ENCODE assay signal across 8 cellular contexts in the genomic region with DNA sequence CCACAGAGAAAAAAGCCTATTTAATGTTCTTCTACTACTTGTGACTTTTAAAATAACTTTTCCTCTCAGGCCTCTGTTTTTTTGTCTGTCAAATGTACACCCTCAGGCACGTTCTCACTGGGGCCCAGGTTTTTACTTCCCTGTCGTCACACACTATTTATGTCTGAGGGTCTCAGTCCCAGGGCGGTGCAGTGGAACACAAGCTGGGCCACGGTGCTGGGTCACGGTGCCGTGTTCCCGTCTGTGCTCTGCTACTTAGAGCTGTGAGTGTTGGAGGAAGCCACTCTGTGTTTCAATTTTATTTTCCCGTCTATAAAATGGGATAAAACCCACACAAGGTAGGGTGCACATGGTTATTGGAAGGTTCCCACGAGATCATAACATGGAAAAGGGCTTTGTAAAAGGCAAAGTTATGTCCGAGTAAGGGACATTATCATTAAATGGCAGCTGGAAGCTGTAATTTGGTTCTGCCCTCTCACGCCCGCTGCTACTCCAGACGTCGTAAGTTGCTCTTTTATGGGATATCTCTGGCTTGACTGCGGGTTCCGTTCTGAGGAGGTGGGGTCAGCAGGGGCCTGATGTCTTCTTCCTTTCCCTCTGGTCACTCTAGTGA. TPM values are rescaled to one million over a fixed set of nuclear protein-coding genes. Genes with fewer than 3 reads are reported as not detected.
DNase-seq lines count a peak whose midpoint lies in the region; ATAC-seq and TF ChIP-seq lines count a peak whose summit lies in the region.

No MANE protein-coding gene starts in this region.

- H3K27me3 ChIP-seq in Karpas-422 (ENCODE audit: low read length) = no peaks in the 10 kb centered on the region

- no peaks in the 10 kb centered on the region for H3K9me3 ChIP-seq in Karpas-422 (ENCODE audit: low read length)
- no peaks in the 10 kb centered on the region for H3K9me3 ChIP-seq in mesodermal cell (ENCODE audit: control insufficient read depth, low read length)

- H3K4me1 ChIP-seq in Karpas-422 (ENCODE audit: low read length) (peaks cover 31% of the 10 kb centered on the region), mesodermal cell (ENCODE audit: control insufficient read depth, insufficient read depth, low read length, poor library complexity, severe bottlenecking) (peaks cover 40% of the 10 kb centered on the region)

- H3K79me2 ChIP-seq in Karpas-422 (ENCODE audit: low read length) = no peaks in the 10 kb centered on the region

- DNase-seq in AG04449 (ENCODE audit: low read depth, low spot score) (no peak), Karpas-422 (peak; percentile 58), GM10248 (ENCODE audit: extremely low spot score) (no peak)
- DNase-seq in central memory CD4-positive, alpha-beta T cell = peak; percentile 12

- ATAC-seq in GM18502 (IDR thresholded peaks at IDR 0.05; ENCODE audit: poor library complexity, unreplicated experiment) (no peak), HG03108 (IDR thresholded peaks at IDR 0.05; ENCODE audit: unreplicated experiment) (no peak), HG02870 (IDR thresholded peaks at IDR 0.05; ENCODE audit: unreplicated experiment) (no peak)

- H2AFZ ChIP-seq in Karpas-422 (ENCODE audit: low read length) = peak overlapping the region; percentile 93

- H3K27ac ChIP-seq in Karpas-422 (ENCODE audit: low read length) (no peak overlapping the region), mesodermal cell (ENCODE audit: low read depth, low read length, severe bottlenecking) (peak overlapping the region; percentile 72)

- POLR2A ChIA-PET in AG04449 (lab: Yijun Ruan, JAX) (interaction anchor here (0.5 to 1.3 kb wide), 3 partner anchors 13 to 35 kb away, joined by 3 to 4 read pairs (median 3); partner anchors contain the start of gene REPIN1), GM10248 (lab: Yijun Ruan, JAX) (no interaction called here)

- 58 to 67% methylated on average over 11 to 13 of the region's 16 CpGs for WGBS in mesodermal cell (ENCODE audit: insufficient coverage in 2 of 2), 2 experiments

- no peaks in the 10 kb centered on the region for H3K9me2 ChIP-seq in Karpas-422 (replicated peaks; ENCODE audit: insufficient read depth, low read length)

- peak overlapping the region; percentile 87 for H3K4me2 ChIP-seq in Karpas-422 (ENCODE audit: low read depth, low read length, poor library complexity, severe bottlenecking)

- H3K36me3 ChIP-seq in Karpas-422 (ENCODE audit: insufficient read depth, low read length) = no peaks in the 10 kb centered on the region
- peaks cover 3% of the 10 kb centered on the region for H3K36me3 ChIP-seq in mesodermal cell (ENCODE audit: control insufficient read depth, insufficient read depth, low read length)

- TF ChIP-seq CTCF in AG04449 (IDR thresholded peaks at IDR 0.05; ENCODE audit: insufficient read depth, low read length, missing control alignments) (no peak), GM10248 (IDR thresholded peaks at IDR 0.05; ENCODE audit: control extremely low read depth, extremely low read depth, low read depth, missing control alignments) (no peak)

- H3K4me3 ChIP-seq in AG04449 (ENCODE audit: low read depth, low read length) = peak overlapping the region; percentile 68
- peak overlapping the region; percentile 92 for H3K4me3 ChIP-seq in Karpas-422 (ENCODE audit: low read length)
- H3K4me3 ChIP-seq in mesodermal cell (ENCODE audit: extremely low read depth, insufficient read depth, low read length, poor library complexity, severe bottlenecking) = peak overlapping the region; percentile 55

- CTCF ChIA-PET in AG04449 (lab: Yijun Ruan, JAX) (interaction anchor here (0.6 to 5.1 kb wide), 8 partner anchors 11 to 35 kb away, joined by 3 to 28 read pairs (median 4); partner anchors contain the start of gene REPIN1), GM10248 (lab: Yijun Ruan, JAX) (interaction anchor here (0.6 to 1.6 kb wide), 10 partner anchors 10 to 59 kb away, joined by 3 to 6 read pairs (median 3); no protein-coding TSS in a partner anchor)

- no peaks in the 10 kb centered on the region for H4K20me1 ChIP-seq in Karpas-422 (ENCODE audit: insufficient read depth, low read depth, low read length)

- peak overlapping the region; percentile 83 for H3K9ac ChIP-seq in Karpas-422 (ENCODE audit: low read length)

RNA-seq across cellular contexts. Expression of gene ZNF775, which starts 25.1 kb away (rescaled TPM):
- 1.5 and 4.7 TPM in 2 replicates for total RNA-seq in Karpas-422 (2014; rRNA removed; shearing (Covaris generic); ENCODE audit: low replicate concordance)
- 15.7 TPM for polyA plus RNA-seq in mesodermal cell (2013, experiment 1 of 2)
- 12.0 TPM for polyA plus RNA-seq in mesodermal cell (2013, experiment 2 of 2)

RNA-seq across cellular contexts. Expression of gene REPIN1, which starts 35.7 kb away (rescaled TPM):
- total RNA-seq in Karpas-422 (2014; rRNA removed; shearing (Covaris generic); ENCODE audit: low replicate concordance) = 53.3 and 98.4 TPM in 2 replicates
- polyA plus RNA-seq in mesodermal cell (2013, experiment 1 of 2) = 124 TPM
- 102 TPM for polyA plus RNA-seq in mesodermal cell (2013, experiment 2 of 2)

RNA-seq across cellular contexts. Expression of gene GIMAP8, which starts 46.2 kb away (rescaled TPM):
- not detected in 2 replicates for total RNA-seq in Karpas-422 (2014; rRNA removed; shearing (Covaris generic); ENCODE audit: low replicate concordance)
- 3.3 TPM for polyA plus RNA-seq in mesodermal cell (2013, experiment 1 of 2)
- 2.5 TPM for polyA plus RNA-seq in mesodermal cell (2013, experiment 2 of 2)

Comparison
In these comparisons a context has a peak if more than half of its experiments do, and no peak if none do; other contexts are left out.
1. DNase-seq: peak in Karpas-422 (single experiment) and central memory CD4-positive, alpha-beta T cell (single experiment); none in AG04449 (single experiment) and GM10248 (single experiment).
2. Peak in every context shown above with its lines, with median percentiles within 50 percentile points of each other: H3K4me3 ChIP-seq.